Comparison of ENCODE assay signal across 8 cellular contexts in genomic region chr4:2008921-2009650, GRCh38. TPM values are rescaled to one million over a fixed set of nuclear protein-coding genes. Genes with fewer than 3 reads are reported as not detected.
DNase-seq lines count a peak whose midpoint lies in the region; ATAC-seq and TF ChIP-seq lines count a peak whose summit lies in the region.

NELFA (minus strand) TSS chr4:2008974; CDS start chr4:2008959, 15 bp downstream.

- peak within 1 kb of the TSS; percentile 91 to 97 for H3K4me3 Mint-ChIP-seq in activated T-cell treated with anti-CD3 and anti-CD28 coated beads, Interleukin-2, amount 50 U/mL, for 72 hours

- H3K36me3 ChIP-seq in DND-41 (ENCODE audit: insufficient read depth, low read length) (peaks cover 28% of the 10 kb centered on the region), KMS-11 (ENCODE audit: insufficient read depth) (no peaks in the 10 kb centered on the region), Panc1 (ENCODE audit: control insufficient read depth, insufficient read depth, low read length) (peaks cover 3% of the 10 kb centered on the region; the same call in 1 of the 2 replicates), esophagus squamous epithelium (peaks cover 0 to 30% (median 0%) of the 10 kb centered on the region in 3 donors)

- H3K4me1 ChIP-seq in DND-41 (ENCODE audit: insufficient read depth, low read length) = peaks cover 35% of the 10 kb centered on the region
- H3K4me1 ChIP-seq in KMS-11 (ENCODE audit: low read depth, poor library complexity, severe bottlenecking) = peaks cover 10% of the 10 kb centered on the region
- no peaks in the 10 kb centered on the region for H3K4me1 ChIP-seq in Panc1 (ENCODE audit: control insufficient read depth, insufficient read depth, low read length)
- peaks cover 3 to 37% (median 21%) of the 10 kb centered on the region in 3 donors for H3K4me1 ChIP-seq in esophagus squamous epithelium

- no TSS peak for BruUV-seq in Panc1 (replicated peaks; lab: Mats Ljungman, UMichigan)

- H3K4me3 ChIP-seq in DND-41 (ENCODE audit: low read depth in 1 of 2, low read length in 2 of 2) = peak within 1 kb of the TSS; percentile 61 to 98
- H3K4me3 ChIP-seq in KMS-11 (IDR thresholded peaks at IDR 0.05; ENCODE audit: insufficient read depth, low read depth, low read length) = peak within 1 kb of the TSS; percentile 57
- peak within 1 kb of the TSS; percentile 60 to 69 for H3K4me3 ChIP-seq in Panc1 (ENCODE audit: low read depth in 2 of 2, low read length in 2 of 2)
- peak within 1 kb of the TSS; percentile 94 to 99 (median 96) for H3K4me3 ChIP-seq in esophagus squamous epithelium

- no peaks in the 10 kb centered on the region for H3K27me3 Mint-ChIP-seq in activated T-cell treated with anti-CD3 and anti-CD28 coated beads, Interleukin-2, amount 50 U/mL, for 72 hours (ENCODE audit: low read depth)

- peak within 1 kb of the TSS; percentile 96 for H3K27ac Mint-ChIP-seq in activated T-cell treated with anti-CD3 and anti-CD28 coated beads, Interleukin-2, amount 50 U/mL, for 72 hours

- TF ChIP-seq CTCF in DND-41 (IDR thresholded peaks at IDR 0.05; ENCODE audit: borderline replicate concordance, extremely low read depth, low read length, poor library complexity, severe bottlenecking) = peak; percentile 18
- no peak for TF ChIP-seq CTCF in KMS-11 (conservative IDR thresholded peaks at IDR 0.05; ENCODE audit: low read depth, low read length)
- no peak for TF ChIP-seq CTCF in Panc1 (IDR thresholded peaks at IDR 0.05)
- TF ChIP-seq CTCF in esophagus squamous epithelium (IDR thresholded peaks at IDR 0.05) = peak in 5 of 6 experiments; percentile 50 to 61 (median 53)

- peak within 1 kb of the TSS; percentile 98 for H3K27ac ChIP-seq in DND-41 (ENCODE audit: low read length)
- H3K27ac ChIP-seq in KMS-11 = peak within 1 kb of the TSS; percentile 99
- peak within 1 kb of the TSS; percentile 84 for H3K27ac ChIP-seq in Panc1 (ENCODE audit: low read length)
- peak within 1 kb of the TSS; percentile 93 to 99 (median 97) for H3K27ac ChIP-seq in esophagus squamous epithelium

- intact Hi-C loops in Panc1 (cut with micrococcal nuclease; ENCODE audit: unreplicated experiment) (no loop called here), esophagus squamous epithelium (cut with DNase I) (no loop called here)

- TF ChIP-seq POLR2A in esophagus squamous epithelium (IDR thresholded peaks at IDR 0.05) = peak in 2 of 4 donors; percentile 77 to 86

- H3K36me3 Mint-ChIP-seq in activated T-cell treated with anti-CD3 and anti-CD28 coated beads, Interleukin-2, amount 50 U/mL, for 72 hours (ENCODE audit: insufficient read depth in 2 of 2) = peaks cover 4 to 7% of the 10 kb centered on the region in 2 donors

- H2AFZ ChIP-seq in DND-41 (ENCODE audit: low read depth, low read length) (peak within 1 kb of the TSS; percentile 100), KMS-11 (ENCODE audit: low read depth) (peak within 1 kb of the TSS; percentile 73)

- H3K9me3 Mint-ChIP-seq in activated T-cell treated with anti-CD3 and anti-CD28 coated beads, Interleukin-2, amount 50 U/mL, for 72 hours = no peaks in the 10 kb centered on the region

- H3K27me3 ChIP-seq in DND-41 (ENCODE audit: insufficient read depth, low read length, poor library complexity) (peaks cover 3% of the 10 kb centered on the region), KMS-11 (ENCODE audit: insufficient read depth, low read depth) (no peaks in the 10 kb centered on the region), Panc1 (ENCODE audit: control insufficient read depth, insufficient read depth, low read length) (no peaks in the 10 kb centered on the region), esophagus squamous epithelium (no peaks in the 10 kb centered on the region)

- CTCF ChIA-PET in Panc1 (lab: Charles Lee) = no interaction called here

- WGBS in esophagus squamous epithelium, 2 donors = 0% methylated on average over 1 to 10 of the region's 95 CpGs

- in situ Hi-C loops in Panc1 (cut with HindIII; ENCODE audit: low pct_unique_long_range_greater_than_20kb, low sequenced_read_pairs) = no loop called here

- H3K79me2 ChIP-seq in DND-41 (ENCODE audit: insufficient read depth, low read length) (peaks cover 47% of the 10 kb centered on the region), KMS-11 (ENCODE audit: insufficient read depth, low read depth) (peaks cover 30% of the 10 kb centered on the region)

- peak; percentile 94 for DNase-seq in DND-41
- peak; percentile 63 for DNase-seq in Panc1 (ENCODE audit: low read depth, low spot score)
- peak; percentile 94 to 95 for DNase-seq in activated T-cell treated with anti-CD3 and anti-CD28 coated beads, Interleukin-2, amount 50 U/mL, for 72 hours
- DNase-seq in esophagus squamous epithelium (lab: John Stamatoyannopoulos, UW) = peak; percentile 77
- peak; percentile 95 for DNase-seq in myocyte (ENCODE audit: low read depth)
- DNase-seq in stimulated activated CD8-positive, alpha-beta memory T cell treated with anti-CD3 and anti-CD28 coated beads, Interleukin-7, amount 100 ng/mL, for 4 hours (ENCODE audit: low read depth in 2 of 2) = peak; percentile 91 to 93

- H4K20me1 ChIP-seq in DND-41 (ENCODE audit: insufficient read depth, low read length) (peaks cover 25% of the 10 kb centered on the region), KMS-11 (ENCODE audit: insufficient read depth) (no peaks in the 10 kb centered on the region)

- ATAC-seq in DND-41 (ENCODE audit: insufficient read depth, low read depth) (peak; percentile 82), GM21786 (IDR thresholded peaks at IDR 0.05; ENCODE audit: unreplicated experiment) (peak; percentile 75), Panc1 (peak; percentile 95)
- peak; percentile 83 for ATAC-seq in activated T-cell treated with anti-CD3 and anti-CD28 coated beads, Interleukin-2, amount 50 U/mL, for 72 hours (replicated peaks in 1 of 2)

- peak within 1 kb of the TSS; percentile 98 for H3K4me2 ChIP-seq in DND-41 (ENCODE audit: insufficient read depth, low read length)
- H3K4me2 ChIP-seq in KMS-11 = peak within 1 kb of the TSS; percentile 51; the same call in 1 of the 2 replicates

- H3K4me1 Mint-ChIP-seq in activated T-cell treated with anti-CD3 and anti-CD28 coated beads, Interleukin-2, amount 50 U/mL, for 72 hours (ENCODE audit: low read depth) = peaks cover 36% of the 10 kb centered on the region

- H3K9ac ChIP-seq in DND-41 (ENCODE audit: low read depth, low read length) (peak within 1 kb of the TSS; percentile 82), KMS-11 (peak within 1 kb of the TSS; percentile 96)

- POLR2A ChIA-PET in Panc1 (lab: Charles Lee) = interaction anchor here (0.5 to 0.6 kb wide), 2 partner anchors 31 to 134 kb away, joined by 4 to 5 read pairs; no protein-coding TSS in a partner anchor

- H3K9me3 ChIP-seq in DND-41 (ENCODE audit: insufficient read depth, low read length, severe bottlenecking) (no peaks in the 10 kb centered on the region), Panc1 (ENCODE audit: control insufficient read depth, insufficient read depth, low read depth, low read length) (no peaks in the 10 kb centered on the region), esophagus squamous epithelium (no peaks in the 10 kb centered on the region)

RNA-seq across cellular contexts. Expression of gene NELFA, which starts in this region (rescaled TPM):
- total RNA-seq in Panc1 (2021; ENCODE audit: unreplicated experiment) (27.0 TPM), esophagus squamous epithelium (10 to 100 TPM; 23.1 to 36.8 (median 25.0) TPM), myocyte (17.1 and 20.5 TPM in 2 replicates)
- 40.7 TPM for polyA plus RNA-seq in Panc1 (2012; ENCODE audit: insufficient read length)
- total RNA-seq in activated T-cell treated with anti-CD3 and anti-CD28 coated beads, Interleukin-2, amount 50 U/mL, for 72 hours = 10 to 100 TPM; 40.8 to 57.4 TPM
- 22.0 TPM for polyA plus RNA-seq in myocyte (2012)

Comparison
In these comparisons a context has a peak if more than half of its experiments do, and no peak if none do; other contexts are left out.
1. Peak in every context shown above with its lines: DNase-seq, ATAC-seq, H3K4me3 ChIP-seq and H3K27ac ChIP-seq.
2. CTCF ChIP-seq: peak in DND-41 (single experiment) and esophagus squamous epithelium (5 of 6); none in KMS-11 (single experiment) and Panc1 (single experiment).